2 cellular contexts compared by ENCODE assay signal in the genomic region with DNA sequence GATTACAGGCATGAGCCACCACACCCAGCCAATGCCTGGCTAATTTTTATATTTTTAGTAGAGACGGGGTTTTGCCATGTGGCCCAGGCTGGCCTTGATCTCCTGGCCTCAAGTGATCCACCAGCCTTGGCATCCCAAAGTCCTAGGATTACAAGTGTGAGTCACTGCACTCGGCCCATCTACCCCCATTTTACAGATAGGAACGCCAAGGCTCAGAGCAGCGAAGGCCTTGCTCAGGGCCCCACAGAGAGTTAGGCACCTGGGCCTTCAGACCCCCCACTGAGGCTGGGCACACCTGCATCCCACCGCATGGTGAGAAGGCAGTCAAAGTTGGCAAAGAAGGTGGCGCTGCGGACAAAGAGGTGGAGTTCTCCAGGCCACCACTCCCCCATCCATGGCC.
TF ChIP-seq lines count a peak whose summit lies in the region.

No MANE protein-coding gene starts in this region.

TF ChIP-seq in HepG2, 621 proteins besides CTCF, POLR2A, EP300 and RAD21:
- TF ChIP-seq MIER3 (CRISPR knock-in tag; IDR thresholded peaks at IDR 0.05; ENCODE audit: borderline replicate concordance) (no peak), TARDBP (CRISPR knock-in tag; IDR thresholded peaks at IDR 0.05) (no peak), ZNF496 (CRISPR knock-in tag; IDR thresholded peaks at IDR 0.05; ENCODE audit: insufficient replicate concordance) (no peak), ZNF629 (CRISPR knock-in tag; conservative IDR thresholded peaks at IDR 0.05) (peak; percentile 90), ZMYM3 (CRISPR knock-in tag; IDR thresholded peaks at IDR 0.05) (peak; percentile 73), SMAD3 (CRISPR knock-in tag; IDR thresholded peaks at IDR 0.05) (no peak), RXRA (CRISPR knock-in tag; IDR thresholded peaks at IDR 0.05) (no peak), NFYB (CRISPR knock-in tag; IDR thresholded peaks at IDR 0.05) (no peak), FOSL2 (CRISPR knock-in tag; IDR thresholded peaks at IDR 0.05) (0 out of 2 replicates have a peak, but pooled peaks have one; percentile 11), KMT2A (CRISPR knock-in tag; IDR thresholded peaks at IDR 0.05) (no peak), ZNF768 (CRISPR knock-in tag; IDR thresholded peaks at IDR 0.05) (peak; percentile 17; the same call in 1 of the 2 replicates), ZMYM2 (CRISPR knock-in tag; IDR thresholded peaks at IDR 0.05) (0 out of 2 replicates have a peak, but pooled peaks have one; percentile 25), BCL6 (CRISPR knock-in tag; IDR thresholded peaks at IDR 0.05) (no peak), SOX13 (IDR thresholded peaks at IDR 0.05) (no peak), SOX13 (CRISPR knock-in tag; conservative IDR thresholded peaks at IDR 0.05 in 1 of 2, IDR thresholded peaks at IDR 0.05 in 1 of 2) (no peak), NCOA5 (CRISPR knock-in tag; IDR thresholded peaks at IDR 0.05) (no peak), SPEN (CRISPR knock-in tag; IDR thresholded peaks at IDR 0.05; ENCODE audit: low read depth) (no peak), ATRX (CRISPR knock-in tag; IDR thresholded peaks at IDR 0.05; ENCODE audit: borderline replicate concordance) (no peak)
- TF ChIP-seq, protein P1, sequence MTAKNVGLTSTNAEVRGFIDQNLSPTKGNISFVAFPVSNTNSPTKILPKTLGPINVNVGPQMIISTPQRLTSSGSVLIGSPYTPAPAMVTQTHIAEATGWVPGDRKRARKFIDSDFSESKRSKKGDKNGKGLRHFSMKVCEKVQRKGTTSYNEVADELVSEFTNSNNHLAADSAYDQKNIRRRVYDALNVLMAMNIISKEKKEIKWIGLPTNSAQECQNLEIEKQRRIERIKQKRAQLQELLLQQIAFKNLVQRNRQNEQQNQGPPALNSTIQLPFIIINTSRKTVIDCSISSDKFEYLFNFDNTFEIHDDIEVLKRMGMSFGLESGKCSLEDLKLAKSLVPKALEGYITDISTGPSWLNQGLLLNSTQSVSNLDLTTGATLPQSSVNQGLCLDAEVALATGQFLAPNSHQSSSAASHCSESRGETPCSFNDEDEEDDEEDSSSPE (CRISPR knock-in tag; IDR thresholded peaks at IDR 0.05): no peak
- TF ChIP-seq, protein P2, sequence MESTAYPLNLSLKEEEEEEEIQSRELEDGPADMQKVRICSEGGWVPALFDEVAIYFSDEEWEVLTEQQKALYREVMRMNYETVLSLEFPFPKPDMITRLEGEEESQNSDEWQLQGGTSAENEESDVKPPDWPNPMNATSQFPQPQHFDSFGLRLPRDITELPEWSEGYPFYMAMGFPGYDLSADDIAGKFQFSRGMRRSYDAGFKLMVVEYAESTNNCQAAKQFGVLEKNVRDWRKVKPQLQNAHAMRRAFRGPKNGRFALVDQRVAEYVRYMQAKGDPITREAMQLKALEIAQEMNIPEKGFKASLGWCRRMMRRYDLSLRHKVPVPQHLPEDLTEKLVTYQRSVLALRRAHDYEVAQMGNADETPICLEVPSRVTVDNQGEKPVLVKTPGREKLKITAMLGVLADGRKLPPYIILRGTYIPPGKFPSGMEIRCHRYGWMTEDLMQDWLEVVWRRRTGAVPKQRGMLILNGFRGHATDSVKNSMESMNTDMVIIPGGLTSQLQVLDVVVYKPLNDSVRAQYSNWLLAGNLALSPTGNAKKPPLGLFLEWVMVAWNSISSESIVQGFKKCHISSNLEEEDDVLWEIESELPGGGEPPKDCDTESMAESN (CRISPR knock-in tag; conservative IDR thresholded peaks at IDR 0.05): no peak
- TF ChIP-seq, protein P3, sequence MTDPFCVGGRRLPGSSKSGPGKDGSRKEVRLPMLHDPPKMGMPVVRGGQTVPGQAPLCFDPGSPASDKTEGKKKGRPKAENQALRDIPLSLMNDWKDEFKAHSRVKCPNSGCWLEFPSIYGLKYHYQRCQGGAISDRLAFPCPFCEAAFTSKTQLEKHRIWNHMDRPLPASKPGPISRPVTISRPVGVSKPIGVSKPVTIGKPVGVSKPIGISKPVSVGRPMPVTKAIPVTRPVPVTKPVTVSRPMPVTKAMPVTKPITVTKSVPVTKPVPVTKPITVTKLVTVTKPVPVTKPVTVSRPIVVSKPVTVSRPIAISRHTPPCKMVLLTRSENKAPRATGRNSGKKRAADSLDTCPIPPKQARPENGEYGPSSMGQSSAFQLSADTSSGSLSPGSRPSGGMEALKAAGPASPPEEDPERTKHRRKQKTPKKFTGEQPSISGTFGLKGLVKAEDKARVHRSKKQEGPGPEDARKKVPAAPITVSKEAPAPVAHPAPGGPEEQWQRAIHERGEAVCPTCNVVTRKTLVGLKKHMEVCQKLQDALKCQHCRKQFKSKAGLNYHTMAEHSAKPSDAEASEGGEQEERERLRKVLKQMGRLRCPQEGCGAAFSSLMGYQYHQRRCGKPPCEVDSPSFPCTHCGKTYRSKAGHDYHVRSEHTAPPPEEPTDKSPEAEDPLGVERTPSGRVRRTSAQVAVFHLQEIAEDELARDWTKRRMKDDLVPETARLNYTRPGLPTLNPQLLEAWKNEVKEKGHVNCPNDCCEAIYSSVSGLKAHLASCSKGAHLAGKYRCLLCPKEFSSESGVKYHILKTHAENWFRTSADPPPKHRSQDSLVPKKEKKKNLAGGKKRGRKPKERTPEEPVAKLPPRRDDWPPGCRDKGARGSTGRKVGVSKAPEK (CRISPR knock-in tag; IDR thresholded peaks at IDR 0.05; ENCODE audit: borderline replicate concordance): no peak
- TF ChIP-seq, protein P4, sequence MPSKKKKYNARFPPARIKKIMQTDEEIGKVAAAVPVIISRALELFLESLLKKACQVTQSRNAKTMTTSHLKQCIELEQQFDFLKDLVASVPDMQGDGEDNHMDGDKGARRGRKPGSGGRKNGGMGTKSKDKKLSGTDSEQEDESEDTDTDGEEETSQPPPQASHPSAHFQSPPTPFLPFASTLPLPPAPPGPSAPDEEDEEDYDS (CRISPR knock-in tag; IDR thresholded peaks at IDR 0.05): no peak

TF ChIP-seq in H1, 55 proteins besides CTCF, POLR2A, EP300 and RAD21:
- no peak for TF ChIP-seq SAP30 (IDR thresholded peaks at IDR 0.05; ENCODE audit: insufficient read depth, insufficient replicate concordance, low read length)
- TF ChIP-seq KDM1A (IDR thresholded peaks at IDR 0.05; ENCODE audit: borderline replicate concordance, low read length): peak; percentile 83; the same call in 1 of the 2 replicates
- no peak for TF ChIP-seq SRF (IDR thresholded peaks at IDR 0.05; ENCODE audit: low read depth, low read length)
